7 cellular contexts compared by ENCODE assay signal in the genomic region with DNA sequence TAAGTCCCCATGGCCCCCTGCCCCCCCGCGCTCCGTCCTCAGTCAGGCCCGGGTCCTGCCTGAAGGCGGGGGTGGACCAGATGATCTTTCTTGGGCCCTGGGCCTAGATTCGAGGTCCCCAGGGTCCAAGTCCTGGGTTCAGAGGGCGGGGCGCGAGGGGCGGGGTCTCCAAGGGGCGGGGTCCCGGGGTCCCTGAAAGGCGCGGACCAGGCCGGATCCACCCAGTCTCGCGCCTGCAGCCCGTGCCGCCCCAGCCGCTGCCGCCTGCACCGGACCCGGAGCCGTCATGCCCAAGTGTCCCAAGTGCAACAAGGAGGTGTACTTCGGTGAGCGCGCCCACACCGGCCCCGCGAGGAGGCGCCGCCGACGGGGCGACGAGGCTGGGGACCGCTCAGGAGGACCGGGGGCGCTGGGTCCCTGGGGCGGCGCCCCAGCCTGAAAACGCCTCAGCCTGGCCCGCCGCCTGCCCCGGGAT. TPM values are rescaled to one million over a fixed set of nuclear protein-coding genes. Genes with fewer than 3 reads are reported as not detected.
DNase-seq lines count a peak whose midpoint lies in the region; ATAC-seq and TF ChIP-seq lines count a peak whose summit lies in the region.

No MANE protein-coding gene starts in this region.

- WGBS in heart left ventricle, 4 donors: 12 to 30% (median 15%) methylated on average over 8 to 45 of the region's 45 CpGs; no CpG with 5 or more reads in 1 of the 4 donors
- WGBS in smooth muscle cell (ENCODE audit: low lambda C conversion rate): 32% methylated on average over 5 of the region's 45 CpGs

- H2AFZ ChIP-seq in smooth muscle cell (ENCODE audit: low read depth): no peak overlapping the region

- TF ChIP-seq CTCF in HL-60 (IDR thresholded peaks at IDR 0.05; ENCODE audit: insufficient read depth, low read length): no peak
- TF ChIP-seq CTCF in heart left ventricle (IDR thresholded peaks at IDR 0.05): no peak
- no peak for TF ChIP-seq CTCF in smooth muscle cell (IDR thresholded peaks at IDR 0.05; ENCODE audit: borderline replicate concordance, insufficient read depth, poor library complexity, severe bottlenecking)

- no peaks in the 10 kb centered on the region for H4K20me1 ChIP-seq in smooth muscle cell (ENCODE audit: low read depth)

- H3K79me2 ChIP-seq in smooth muscle cell (ENCODE audit: low read depth): no peaks in the 10 kb centered on the region

- H3K27me3 ChIP-seq in HL-60 (ENCODE audit: insufficient read depth, poor library complexity, severe bottlenecking) (peaks cover 16% of the 10 kb centered on the region), heart left ventricle (no peaks in the 10 kb centered on the region), smooth muscle cell (ENCODE audit: low read depth) (peaks cover 11% of the 10 kb centered on the region)

- peak overlapping the region; percentile 69 for H3K4me2 ChIP-seq in smooth muscle cell

- DNase-seq in HL-60 (ENCODE audit: low read depth in 1 of 2, low spot score in 1 of 2) (no peak), heart left ventricle (peak; percentile 84 to 92 (median 89)), smooth muscle cell (lab: John Stamatoyannopoulos, UW; ENCODE audit: unreplicated experiment) (no peak), epidermal melanocyte (ENCODE audit: insufficient read length, low spot score) (no peak), germinal center (ENCODE audit: low spot score) (no peak), glomerular visceral epithelial cell (ENCODE audit: extremely low spot score) (no peak)
- peak; percentile 80 to 82 for DNase-seq in activated CD4-positive, alpha-beta T cell treated with anti-CD3 and anti-CD28 coated beads, Interleukin-2, amount 50 U/mL, for 48 hours

- ATAC-seq in heart left ventricle: no peak

- peak overlapping the region; percentile 38 for H3K4me3 ChIP-seq in HL-60 (replicated peaks; ENCODE audit: insufficient read depth, low read length)
- peak overlapping the region; percentile 45 to 85 (median 70) for H3K4me3 ChIP-seq in heart left ventricle
- peak overlapping the region; percentile 30 for H3K4me3 ChIP-seq in smooth muscle cell

- H3K9me3 ChIP-seq in heart left ventricle (no peaks in the 10 kb centered on the region), smooth muscle cell (replicated peaks; ENCODE audit: low read depth) (no peaks in the 10 kb centered on the region)

- H3K27ac ChIP-seq in HL-60 (replicated peaks) (no peak overlapping the region), heart left ventricle (peak overlapping the region; percentile 82 to 100 (median 96)), smooth muscle cell (ENCODE audit: low read depth) (no peak overlapping the region)

- intact Hi-C loops in heart left ventricle (cut with DNase I): loop anchor here in 5 of 10 donors (5.0 to 10.0 kb wide), 3 partner anchors 40 to 115 kb away; partner anchors contain the start of gene MTA1 (in 1 of the 5)

- H3K36me3 ChIP-seq in heart left ventricle (peaks cover 0 to 7% (median 0%) of the 10 kb centered on the region in 9 donors), smooth muscle cell (ENCODE audit: low read depth) (no peaks in the 10 kb centered on the region)

- H3F3A ChIP-seq in smooth muscle cell (ENCODE audit: low read depth): no peaks in the 10 kb centered on the region

- H3K4me1 ChIP-seq in heart left ventricle: peaks cover 30 to 93% (median 80%) of the 10 kb centered on the region in 12 donors
- peaks cover 6% of the 10 kb centered on the region for H3K4me1 ChIP-seq in smooth muscle cell (ENCODE audit: low read depth)

- TF ChIP-seq POLR2A in heart left ventricle (IDR thresholded peaks at IDR 0.05): peak in 1 of 2 donors; percentile 69

- no peak overlapping the region for H3K9ac ChIP-seq in smooth muscle cell (ENCODE audit: low read depth)

RNA-seq across cellular contexts. Expression of gene CRIP1, which starts 0.3 kb away (rescaled TPM):
- total RNA-seq in heart left ventricle (100 to 1,000 TPM in 1 of 9 donors, 10 to 100 TPM in 8; 12.1 to 195 (median 56.9) TPM), smooth muscle cell (0.27 and 4.9 TPM in 2 replicates)
- polyA plus RNA-seq in heart left ventricle (100 to 1,000 TPM in 1 of 2 donors, 10 to 100 TPM in 1; 81.1 to 109 TPM), smooth muscle cell (31.8 and 40.6 TPM in 2 replicates)

RNA-seq across cellular contexts. Expression of gene TEDC1, which starts 4.0 kb away (rescaled TPM):
- 10 to 100 TPM in 1 of 9 donors, 1 to 10 TPM in 7, under 1 TPM in 1; 0.94 to 12.4 (median 3.2) TPM for total RNA-seq in heart left ventricle
- polyA plus RNA-seq in heart left ventricle: 1 to 10 TPM; 4.8 to 6.7 TPM
- 3.8 and 3.9 TPM in 2 replicates for total RNA-seq in smooth muscle cell
- polyA plus RNA-seq in smooth muscle cell: 4.7 and 8.2 TPM in 2 replicates

RNA-seq across cellular contexts. Expression of gene CRIP2, which starts 12.4 kb away (rescaled TPM):
- total RNA-seq in heart left ventricle: 1,000 to 10,000 TPM in 2 of 9 donors, 100 to 1,000 TPM in 7; 695 to 1,715 (median 851) TPM
- polyA plus RNA-seq in heart left ventricle: 1,000 to 10,000 TPM in 1 of 2 donors, 100 to 1,000 TPM in 1; 829 to 1,402 TPM
- total RNA-seq in smooth muscle cell: 7.6 and 14.1 TPM in 2 replicates
- 38.1 and 45.7 TPM in 2 replicates for polyA plus RNA-seq in smooth muscle cell

RNA-seq across cellular contexts. Expression of gene TMEM121, which starts 39.4 kb away (rescaled TPM):
- total RNA-seq in heart left ventricle (1 to 10 TPM; 1.0 to 4.4 (median 2.0) TPM), smooth muscle cell (2.6 and 7.0 TPM in 2 replicates)
- polyA plus RNA-seq in heart left ventricle (1 to 10 TPM; 1.1 to 1.5 TPM), smooth muscle cell (7.2 and 12.1 TPM in 2 replicates)

Comparison
In these comparisons a context has a peak if more than half of its experiments do, and no peak if none do; other contexts are left out.
1. DNase-seq: peak in activated CD4-positive, alpha-beta T cell treated with anti-CD3 and anti-CD28 coated beads, Interleukin-2, amount 50 U/mL, for 48 hours (2 of 2) and heart left ventricle (5 of 5); none in HL-60 (0 of 2), smooth muscle cell (single experiment), epidermal melanocyte (single experiment), germinal center (single experiment) and glomerular visceral epithelial cell (single experiment).
2. H3K27ac ChIP-seq: peak in heart left ventricle (12 of 12); none in HL-60 (single experiment) and smooth muscle cell (single experiment).
3. RNA of gene CRIP2, which starts 12.4 kb away (total RNA-seq): 695 to 1,715 TPM in heart left ventricle; 7.6 to 14.1 TPM in smooth muscle cell; every median in the first group is over 10 times any median in the second.
4. Peak in every context shown above with its lines, with median percentiles within 50 percentile points of each other: H3K4me3 ChIP-seq.